Comparison of ENCODE assay signal across 20 cellular contexts in the genomic region with DNA sequence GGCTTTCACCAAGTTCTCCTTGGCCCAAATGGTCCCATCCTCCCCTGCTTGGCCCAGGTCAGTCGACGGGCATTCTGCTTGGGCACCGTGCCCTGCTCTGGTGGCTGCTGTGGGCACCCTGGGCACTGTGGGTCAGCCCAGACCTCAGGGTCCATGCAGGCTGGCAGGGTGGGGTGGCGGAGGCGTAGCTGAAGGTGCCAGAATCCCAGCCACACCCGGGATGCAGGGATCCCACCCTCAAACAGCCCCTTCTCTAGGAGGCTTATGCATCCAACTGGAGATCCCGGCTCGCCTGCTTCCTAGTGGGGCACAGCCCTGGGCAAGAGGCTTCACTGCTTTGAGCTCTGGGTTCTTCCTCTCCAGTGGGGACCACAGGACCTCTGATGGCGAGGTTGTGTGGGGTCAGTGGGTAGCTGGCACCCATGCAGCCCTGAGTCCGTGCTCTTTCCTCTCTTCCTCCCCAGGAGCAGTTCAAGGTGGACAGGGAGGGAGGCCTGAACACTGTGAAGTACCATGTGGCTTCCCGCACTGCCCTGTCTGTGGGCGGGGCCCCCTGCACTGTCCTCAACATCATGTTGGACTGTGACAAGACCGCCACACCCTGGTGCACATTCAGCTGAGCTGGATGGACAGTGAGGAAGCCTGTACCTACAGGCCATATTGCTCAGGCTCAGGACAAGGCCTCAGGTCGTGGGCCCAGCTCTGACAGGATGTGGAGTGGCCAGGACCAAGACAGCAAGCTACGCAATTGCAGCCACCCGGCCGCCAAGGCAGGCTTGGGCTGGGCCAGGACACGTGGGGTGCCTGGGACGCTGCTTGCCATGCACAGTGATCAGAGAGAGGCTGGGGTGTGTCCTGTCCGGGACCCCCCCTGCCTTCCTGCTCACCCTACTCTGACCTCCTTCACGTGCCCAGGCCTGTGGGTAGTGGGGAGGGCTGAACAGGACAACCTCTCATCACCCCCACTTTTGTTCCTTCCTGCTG. TPM values are rescaled to one million over a fixed set of nuclear protein-coding genes. Genes with fewer than 3 reads are reported as not detected.
DNase-seq lines count a peak whose midpoint lies in the region; ATAC-seq, FAIRE-seq and TF ChIP-seq lines count a peak whose summit lies in the region.
"Had no signal": no experiment of that assay in that cellular context is flagged by ENCODE, and none has a peak within 500 bp of the region (broad histone marks: within the 10 kb centered on the region; RNA-seq: fewer than 3 reads in every experiment).

No MANE protein-coding gene starts in this region.

- no peak for TF ChIP-seq EP300 in K562 (IDR thresholded peaks at IDR 0.05; ENCODE audit: low read length)

- H3K27ac ChIP-seq in BLaER1 (peak overlapping the region; percentile 93), HEK293 (ENCODE audit: extremely low read depth, low read depth, low read length) (no peak overlapping the region), K562 (ENCODE audit: extremely low read depth, low read depth, low read length) (no peak overlapping the region), osteoblast (ENCODE audit: low read depth, low read length) (no peak overlapping the region)
- H3K27ac ChIP-seq: A549, C4-2B, SJCRH30 had no signal

- no peak for TF ChIP-seq RAD21 in K562 (CRISPR knock-in tag; conservative IDR thresholded peaks at IDR 0.05 in 1 of 2, IDR thresholded peaks at IDR 0.05 in 1 of 2)

- H3K9me3 ChIP-seq in BLaER1: no peaks in the 10 kb centered on the region
- no peaks in the 10 kb centered on the region for H3K9me3 ChIP-seq in HEK293 (ENCODE audit: control insufficient read depth, insufficient read depth, low read depth, low read length)
- H3K9me3 ChIP-seq in K562 (replicated peaks; ENCODE audit: control insufficient read depth, insufficient read depth, low read depth, low read length): no peaks in the 10 kb centered on the region
- no peaks in the 10 kb centered on the region for H3K9me3 ChIP-seq in osteoblast (ENCODE audit: low read depth, low read length)
- H3K9me3 ChIP-seq: A549, HAP-1, SJCRH30 had no signal

- POLR2A ChIA-PET in HEK293 (lab: Yijun Ruan, JAX) (no interaction called here), K562 (lab: Yijun Ruan, JAX) (interaction anchor here (0.6 to 2.2 kb wide), 4 partner anchors 9 to 625 kb away, joined by 3 to 10 read pairs (median 3); a partner anchor contains a TSS)

- TF ChIP-seq POLR2A in K562 (conservative IDR thresholded peaks at IDR 0.05): no peak

- H3K4me1 ChIP-seq in BLaER1 (peaks cover 65% of the 10 kb centered on the region), HEK293 (ENCODE audit: control insufficient read depth, insufficient read depth, low read length) (no peaks in the 10 kb centered on the region), K562 (replicated peaks in 1 of 2; ENCODE audit: control insufficient read depth in 2 of 2, insufficient read depth in 2 of 2, low read length in 2 of 2) (peaks cover 0 to 33% of the 10 kb centered on the region in 2 experiments; a peak in 2 of 5 replicates), osteoblast (ENCODE audit: insufficient read depth, low read length) (no peaks in the 10 kb centered on the region)
- H3K4me1 ChIP-seq: HAP-1 had no signal

- H4K20me1 ChIP-seq in BLaER1 (no peaks in the 10 kb centered on the region), K562 (replicated peaks; ENCODE audit: control insufficient read depth, insufficient read depth, low read length) (peaks cover 15% of the 10 kb centered on the region; the same call in 1 of the 2 replicates), osteoblast (ENCODE audit: insufficient read depth, low read length) (peaks cover 18% of the 10 kb centered on the region)

- H3K4me2 ChIP-seq in BLaER1: peak overlapping the region; percentile 72
- no peak overlapping the region for H3K4me2 ChIP-seq in K562 (ENCODE audit: insufficient read depth, low read length)
- H3K4me2 ChIP-seq in osteoblast (ENCODE audit: insufficient read depth, low read length): no peak overlapping the region
- H3K4me2 ChIP-seq: A549 had no signal

- no peaks in the 10 kb centered on the region for H3K9me1 ChIP-seq in K562 (ENCODE audit: control insufficient read depth, insufficient read depth, low read length)

- no peak overlapping the region; the same call in 1 of the 2 replicates for H3K4me3 ChIP-seq in BLaER1
- no peak overlapping the region for H3K4me3 ChIP-seq in HEK293 (ENCODE audit: low read depth, low read length)
- H3K4me3 ChIP-seq in K562: no peak overlapping the region
- no peak overlapping the region for H3K4me3 ChIP-seq in osteoblast (ENCODE audit: insufficient read depth, low read length)
- H3K4me3 ChIP-seq: A549, HAP-1, SJCRH30 had no signal

- WGBS in K562 (ENCODE audit: insufficient coverage, low coverage, missing lambda C conversion rate): 73% methylated on average over 18 of the region's 21 CpGs

- no TSS peak for BruUV-seq in K562 (replicated peaks; lab: Mats Ljungman, UMichigan)

- FAIRE-seq in K562 (lab: Jason Lieb, UNC): no peak
- FAIRE-seq: A549 had no signal

- TF ChIP-seq CTCF in HEK293 (tag by site-specific recombination; IDR thresholded peaks at IDR 0.05) (no peak), K562 (IDR thresholded peaks at IDR 0.05 in 2 of 3, conservative IDR thresholded peaks at IDR 0.05 in 1 of 3; ENCODE audit: insufficient read depth in 2 of 3, low read depth in 1 of 3, low read length in 3 of 3) (no peak), osteoblast (IDR thresholded peaks at IDR 0.05; ENCODE audit: extremely low read depth, low read depth, low read length) (no peak)

- peak overlapping the region; percentile 73 for H3K9ac ChIP-seq in BLaER1
- H3K9ac ChIP-seq in K562 (ENCODE audit: insufficient read depth in 1 of 2, low read depth in 2 of 2, low read length in 2 of 2): peak overlapping the region in 1 of 2 experiments; percentile 45; a peak in 1 of 4 replicates

- H2AFZ ChIP-seq in K562 (ENCODE audit: low read depth, low read length): no peak overlapping the region
- no peak overlapping the region for H2AFZ ChIP-seq in osteoblast (ENCODE audit: low read length)

- in situ Hi-C loops in K562 (cut with MboI): loop anchor here (25.0 kb wide), 1 partner anchor 453 kb away; no protein-coding TSS in a partner anchor

- no peaks in the 10 kb centered on the region for H3K27me3 ChIP-seq in BLaER1
- H3K27me3 ChIP-seq in K562 (ENCODE audit: control insufficient read depth in 2 of 2, insufficient read depth in 2 of 2, low read length in 2 of 2): no peaks in the 10 kb centered on the region
- H3K27me3 ChIP-seq in osteoblast (ENCODE audit: insufficient read depth, low read length): no peaks in the 10 kb centered on the region
- H3K27me3 ChIP-seq: SJCRH30 had no signal

- intact Hi-C loops in K562 (cut with micrococcal nuclease): no loop called here

- H3K79me2 ChIP-seq in K562 (ENCODE audit: control insufficient read depth, insufficient read depth, low read length): no peaks in the 10 kb centered on the region
- H3K79me2 ChIP-seq in osteoblast (ENCODE audit: insufficient read depth, low read length): no peaks in the 10 kb centered on the region

- DNase-seq in K562 (ENCODE audit: extremely low read depth in 1 of 4, low spot score in 3 of 4) (no peak), osteoblast (ENCODE audit: insufficient read length, low spot score, missing footprints) (peak; percentile 68), NCI-H345 (lab: John Stamatoyannopoulos, UW) (no peak), NCI-H526 treated with DMSO at 0.1 percent for 48 hours (lab: John Stamatoyannopoulos, UW) (no peak)
- DNase-seq: DMS 273 treated with DMSO at 0.1 percent for 48 hours, GF-D8, MV-4-11, NCI-H1417, NCI-H1930, NCI-H2171, NCI-H510A, OCI-M1, SJCRH30 had no signal

- H3K36me3 ChIP-seq in BLaER1 (peaks cover 68% of the 10 kb centered on the region), HEK293 (ENCODE audit: control insufficient read depth in 2 of 2, insufficient read depth in 1 of 2, low read length in 2 of 2) (peaks cover 3 to 37% of the 10 kb centered on the region in 2 experiments; a peak in 2 of 3 replicates), K562 (ENCODE audit: control insufficient read depth, insufficient read depth, low read length) (peaks cover 9% of the 10 kb centered on the region; the same call in 1 of the 3 replicates), osteoblast (ENCODE audit: insufficient read depth, low read length) (peaks cover 6% of the 10 kb centered on the region)
- H3K36me3 ChIP-seq: HAP-1 had no signal

- CTCF ChIA-PET in HEK293 (lab: Yijun Ruan, JAX): interaction anchor here (0.6 kb wide), 1 partner anchor 42 kb away, joined by 3 read pairs; no protein-coding TSS in a partner anchor
- CTCF ChIA-PET in K562 (lab: Yijun Ruan, JAX; ENCODE audit: low intra/inter-chr PET ratio): no interaction called here

- ATAC-seq in K562: no peak
- ATAC-seq in GM21825 (IDR thresholded peaks at IDR 0.05; ENCODE audit: unreplicated experiment): no peak
- no peak for ATAC-seq in GM21367 (IDR thresholded peaks at IDR 0.05; ENCODE audit: unreplicated experiment)
- ATAC-seq: A549 had no signal

RNA-seq across cellular contexts. Expression of a gene that starts 9.4 kb away (rescaled TPM):
- 14.2 and 45.7 TPM in 2 replicates for total RNA-seq in K562 (2011; cell fraction: chromatin; rRNA removed; ENCODE audit: low replicate concordance)
- 39.6 and 42.7 TPM in 2 replicates for total RNA-seq in K562 (2011; cell fraction: nucleolus; rRNA removed)
- total RNA-seq in K562 (2011; cell fraction: nucleoplasm; rRNA removed): 25.6 and 30.6 TPM in 2 replicates
- total RNA-seq in K562 (2014; rRNA removed): 15.1 and 18.2 TPM in 2 replicates
- total RNA-seq in K562 (2014; rRNA removed; fragmentation: Illumina TruSeq; extraction: Trizol): 2.3 and 4.6 TPM in 2 replicates
- total RNA-seq in K562 (2015; rRNA removed; fragmentation: Illumina TruSeq; extraction: Trizol): 9.1 and 9.7 TPM in 2 replicates
- 17.7 and 18.3 TPM in 2 replicates for total RNA-seq in K562 (2021)
- polyA plus RNA-seq in K562 (2011; rRNA removed): 9.5 and 11.4 TPM in 2 replicates
- 12.4 and 32.8 TPM in 2 replicates for polyA plus RNA-seq in K562 (2011; cell fraction: cytosol; rRNA removed)
- polyA plus RNA-seq in K562 (2011; cell fraction: nucleus; rRNA removed): 18.8 and 34.8 TPM in 2 replicates
- polyA plus RNA-seq in K562 (2012): 11.7 and 19.4 TPM in 2 replicates
- polyA plus RNA-seq in K562 (2014; fragmentation: Illumina TruSeq; extraction: Trizol): 8.8 and 14.6 TPM in 2 replicates
- polyA plus RNA-seq in K562 (2014; fragmentation: Nextera tagmentation; extraction: Ambion mirVana): under 1 TPM; 0.34 to 0.88 TPM
- 15.0 and 16.6 TPM in 2 replicates for polyA plus RNA-seq in K562 (2014; rRNA removed)
- 3.1 and 5.6 TPM in 2 replicates for polyA minus RNA-seq in K562 (2011; rRNA and poly(A)+ RNA removed)
- polyA minus RNA-seq in K562 (2011; cell fraction: cytosol; rRNA and poly(A)+ RNA removed): 7.4 and 7.8 TPM in 2 replicates
- polyA minus RNA-seq in K562 (2011; cell fraction: nucleus; rRNA and poly(A)+ RNA removed): 12.8 and 18.5 TPM in 2 replicates
- total RNA-seq in osteoblast: 25.6 and 26.8 TPM in 2 replicates

RNA-seq across cellular contexts. Expression of a gene that starts 17.4 kb away (rescaled TPM):
- total RNA-seq in K562 (2011; cell fraction: chromatin; rRNA removed; ENCODE audit: low replicate concordance): 151 and 356 TPM in 2 replicates
- 455 and 495 TPM in 2 replicates for total RNA-seq in K562 (2011; cell fraction: nucleolus; rRNA removed)
- total RNA-seq in K562 (2011; cell fraction: nucleoplasm; rRNA removed): 410 and 412 TPM in 2 replicates
- 90.0 and 98.0 TPM in 2 replicates for total RNA-seq in K562 (2014; rRNA removed)
- 57.1 and 65.9 TPM in 2 replicates for total RNA-seq in K562 (2014; rRNA removed; fragmentation: Illumina TruSeq; extraction: Trizol)
- total RNA-seq in K562 (2015; rRNA removed; fragmentation: Illumina TruSeq; extraction: Trizol): 72.8 and 73.5 TPM in 2 replicates
- 147 and 173 TPM in 2 replicates for total RNA-seq in K562 (2021)
- 301 and 375 TPM in 2 replicates for polyA plus RNA-seq in K562 (2011; rRNA removed)
- polyA plus RNA-seq in K562 (2011; cell fraction: cytosol; rRNA removed): 280 and 325 TPM in 2 replicates
- polyA plus RNA-seq in K562 (2011; cell fraction: nucleus; rRNA removed): 112 and 139 TPM in 2 replicates
- polyA plus RNA-seq in K562 (2012): 181 and 366 TPM in 2 replicates
- 144 and 168 TPM in 2 replicates for polyA plus RNA-seq in K562 (2014; fragmentation: Illumina TruSeq; extraction: Trizol)
- 10 to 100 TPM; 43.7 to 53.2 TPM for polyA plus RNA-seq in K562 (2014; fragmentation: Nextera tagmentation; extraction: Ambion mirVana)
- polyA plus RNA-seq in K562 (2014; rRNA removed): 213 and 235 TPM in 2 replicates
- polyA minus RNA-seq in K562 (2011; rRNA and poly(A)+ RNA removed): 208 and 226 TPM in 2 replicates
- 75.1 and 101 TPM in 2 replicates for polyA minus RNA-seq in K562 (2011; cell fraction: cytosol; rRNA and poly(A)+ RNA removed)
- 40.4 and 90.7 TPM in 2 replicates for polyA minus RNA-seq in K562 (2011; cell fraction: nucleus; rRNA and poly(A)+ RNA removed)
- 93.4 and 96.6 TPM in 2 replicates for total RNA-seq in osteoblast

RNA-seq across cellular contexts. Expression of a gene that starts 55.0 kb away (rescaled TPM):
- total RNA-seq in K562 (2011; cell fraction: chromatin; rRNA removed; ENCODE audit: low replicate concordance): 296 and 489 TPM in 2 replicates
- total RNA-seq in K562 (2011; cell fraction: nucleolus; rRNA removed): 300 and 332 TPM in 2 replicates
- total RNA-seq in K562 (2011; cell fraction: nucleoplasm; rRNA removed): 230 and 273 TPM in 2 replicates
- total RNA-seq in K562 (2014; rRNA removed) (33.6 and 53.1 TPM in 2 replicates), K562 (2014; rRNA removed; fragmentation: Illumina TruSeq; extraction: Trizol) (15.2 and 18.0 TPM in 2 replicates), K562 (2015; rRNA removed; fragmentation: Illumina TruSeq; extraction: Trizol) (31.7 and 37.3 TPM in 2 replicates), K562 (2021) (58.7 and 59.4 TPM in 2 replicates), osteoblast (29.2 and 32.6 TPM in 2 replicates)
- polyA plus RNA-seq in K562 (2011; rRNA removed) (51.5 and 73.5 TPM in 2 replicates), K562 (2014; fragmentation: Illumina TruSeq; extraction: Trizol) (44.1 and 45.0 TPM in 2 replicates), K562 (2014; fragmentation: Nextera tagmentation; extraction: Ambion mirVana) (1 to 10 TPM; 4.4 to 5.0 TPM), K562 (2014; rRNA removed) (73.4 and 76.4 TPM in 2 replicates)
- 30.7 and 38.5 TPM in 2 replicates for polyA plus RNA-seq in K562 (2011; cell fraction: cytosol; rRNA removed)
- 492 and 661 TPM in 2 replicates for polyA plus RNA-seq in K562 (2011; cell fraction: nucleus; rRNA removed)
- polyA plus RNA-seq in K562 (2012): 52.7 and 87.6 TPM in 2 replicates
- polyA minus RNA-seq in K562 (2011; rRNA and poly(A)+ RNA removed): 11.0 and 15.0 TPM in 2 replicates
- 10.5 and 24.3 TPM in 2 replicates for polyA minus RNA-seq in K562 (2011; cell fraction: cytosol; rRNA and poly(A)+ RNA removed)
- polyA minus RNA-seq in K562 (2011; cell fraction: nucleus; rRNA and poly(A)+ RNA removed): 47.3 and 51.4 TPM in 2 replicates
